ENCODE assay signal across 8 cellular contexts in the genomic region with DNA sequence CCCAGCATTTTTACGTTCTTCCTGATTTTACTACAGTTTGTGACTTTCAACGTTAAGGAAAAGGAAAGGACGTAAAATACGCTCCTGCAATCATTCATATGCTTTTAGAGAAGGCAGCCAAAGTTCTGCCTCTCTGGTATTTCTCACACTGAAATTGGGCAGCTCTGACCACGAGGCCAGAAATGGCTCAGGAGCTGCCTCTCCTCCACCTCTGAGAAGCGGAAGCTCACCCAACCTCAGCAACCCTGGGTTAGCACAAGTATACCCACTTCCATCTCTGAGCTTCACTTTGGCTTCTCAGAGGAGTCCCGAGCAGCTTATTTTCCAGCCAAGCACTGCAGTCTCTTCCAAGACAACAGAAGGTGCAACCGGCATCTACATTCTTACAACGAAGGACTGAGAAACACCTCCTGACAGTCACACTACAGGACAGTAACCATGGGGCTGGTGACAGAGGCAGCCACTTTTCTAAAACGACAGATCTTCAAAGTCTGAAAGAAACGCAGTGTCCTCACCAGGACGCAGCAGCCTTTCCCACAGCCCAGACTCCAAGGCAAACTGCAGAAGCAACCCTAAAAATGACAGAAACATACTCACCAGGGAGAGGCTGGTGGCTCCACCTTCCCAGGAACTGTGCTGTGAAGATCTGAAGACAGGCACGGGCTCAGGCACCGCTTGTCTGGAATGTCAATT.
DNase-seq lines count a peak whose midpoint lies in the region; ATAC-seq and TF ChIP-seq lines count a peak whose summit lies in the region.
"Not testable (repeated sequence)": the region's sequence is repeated elsewhere in the genome, so short reads cannot be mapped to it uniquely, and the experiment has no call there.

No MANE protein-coding gene starts in this region.

- no CpG with 5 or more reads among the region's 14 CpGs for WGBS in esophagus muscularis mucosa
- 6 to 28% methylated on average over 8 of the region's 14 CpGs for WGBS in lung, 2 donors
- 2 to 8% (median 4%) methylated on average over 7 to 8 of the region's 14 CpGs for WGBS in spleen, 5 donors

- peak; percentile 40 for ATAC-seq in GM21367 (IDR thresholded peaks at IDR 0.05; ENCODE audit: unreplicated experiment)
- ATAC-seq in HG03103 (IDR thresholded peaks at IDR 0.05; ENCODE audit: low read depth, unreplicated experiment), result peak; percentile 4
- peak; percentile 56 for ATAC-seq in lung (ENCODE audit: insufficient read depth, low FRiP score)

- H3K27me3 Mint-ChIP-seq in activated naive CD4-positive, alpha-beta T cell treated with anti-CD3 and anti-CD28 coated beads, Interleukin-2, amount 50 U/mL, for 24 hours, result not testable (repeated sequence)

- H3K4me1 Mint-ChIP-seq in activated naive CD4-positive, alpha-beta T cell treated with anti-CD3 and anti-CD28 coated beads, Interleukin-2, amount 50 U/mL, for 24 hours, result peaks cover 18% of the 10 kb centered on the region

- H3K4me1 ChIP-seq in esophagus muscularis mucosa (peaks cover 8 to 31% (median 19%) of the 10 kb centered on the region in 4 donors), spleen (peaks cover 0 to 28% (median 6%) of the 10 kb centered on the region in 6 donors)
- H3K4me1 ChIP-seq in lung (ENCODE audit: control insufficient read depth in 2 of 2, insufficient read depth in 2 of 2, low read length in 2 of 2), result not testable (repeated sequence)

- intact Hi-C loops in esophagus muscularis mucosa (cut with DNase I); spleen (cut with DNase I; ENCODE audit: low total_unique reads): not testable (repeated sequence)

- not testable (repeated sequence) for H3K36me3 Mint-ChIP-seq in activated naive CD4-positive, alpha-beta T cell treated with anti-CD3 and anti-CD28 coated beads, Interleukin-2, amount 50 U/mL, for 24 hours

- CTCF ChIA-PET in RWPE1 (lab: Yijun Ruan, JAX), result not testable (repeated sequence)

- TF ChIP-seq POLR2A in esophagus muscularis mucosa (IDR thresholded peaks at IDR 0.05; ENCODE audit: low read depth); spleen (IDR thresholded peaks at IDR 0.05): not testable (repeated sequence)

- peak overlapping the region; percentile 76 for H3K27ac Mint-ChIP-seq in activated naive CD4-positive, alpha-beta T cell treated with anti-CD3 and anti-CD28 coated beads, Interleukin-2, amount 50 U/mL, for 24 hours

- peak overlapping the region; percentile 76 for H3K4me3 Mint-ChIP-seq in activated naive CD4-positive, alpha-beta T cell treated with anti-CD3 and anti-CD28 coated beads, Interleukin-2, amount 50 U/mL, for 24 hours

- not testable (repeated sequence) for H3K36me3 ChIP-seq in esophagus muscularis mucosa; lung (ENCODE audit: control insufficient read depth in 2 of 2, insufficient read depth in 2 of 2, low read length in 2 of 2); spleen

- not testable (repeated sequence) for TF ChIP-seq CTCF in AG10803 (conservative IDR thresholded peaks at IDR 0.05; ENCODE audit: low read length); RWPE1 (conservative IDR thresholded peaks at IDR 0.05; ENCODE audit: low read depth); esophagus muscularis mucosa (IDR thresholded peaks at IDR 0.05); lung (IDR thresholded peaks at IDR 0.05; ENCODE audit: control extremely low read depth, extremely low read depth); spleen (IDR thresholded peaks at IDR 0.05 in 8 of 11, conservative IDR thresholded peaks at IDR 0.05 in 3 of 11)

- not testable (repeated sequence) for H3K9me3 ChIP-seq in esophagus muscularis mucosa; lung (ENCODE audit: control insufficient read depth in 2 of 2, insufficient read depth in 1 of 2, low read length in 1 of 2); spleen

- not testable (repeated sequence) for TF ChIP-seq EP300 in esophagus muscularis mucosa (IDR thresholded peaks at IDR 0.05)

- not testable (repeated sequence) for H3K9me3 Mint-ChIP-seq in activated naive CD4-positive, alpha-beta T cell treated with anti-CD3 and anti-CD28 coated beads, Interleukin-2, amount 50 U/mL, for 24 hours

- H3K4me3 ChIP-seq in AG10803 (ENCODE audit: low read length) (peak overlapping the region; percentile 59), esophagus muscularis mucosa (peak overlapping the region; percentile 33 to 49 (median 41)), spleen (peak overlapping the region; percentile 13 to 61 (median 32))
- H3K4me3 ChIP-seq in lung, result not testable (repeated sequence)

- POLR2A ChIA-PET in RWPE1 (lab: Yijun Ruan, JAX; ENCODE audit: low non-redundant PET), result not testable (repeated sequence)

- H3K27ac ChIP-seq in RWPE1 (peak overlapping the region; percentile 84), esophagus muscularis mucosa (replicated peaks in 1 of 4) (peak overlapping the region; percentile 72 to 80 (median 75)), lung (ENCODE audit: low read depth in 1 of 2, low read length in 1 of 2) (peak overlapping the region; percentile 68 to 79), spleen (peak overlapping the region in 7 of 8 donors; percentile 61 to 86 (median 81))

- not testable (repeated sequence) for H3K27me3 ChIP-seq in esophagus muscularis mucosa; lung (ENCODE audit: control insufficient read depth, insufficient read depth); spleen (replicated peaks in 1 of 7)

- DNase-seq in AG10803 (ENCODE audit: low read depth); RWPE1 (ENCODE audit: low spot score); esophagus muscularis mucosa (ENCODE audit: extremely low spot score); lung (ENCODE audit: low spot score): not testable (repeated sequence)
- DNase-seq in spleen, result peak; percentile 78

Comparison
In these comparisons a context has a peak if more than half of its experiments do, and no peak if none do; other contexts are left out.
1. ATAC-seq: peak in every context shown above with its lines; median percentile 56 in lung; 40 in GM21367; 4 in HG03103.